Comparison of ENCODE assay signal across 34 cellular contexts in genomic region chr4:176358083-176358469, GRCh38. TPM values are rescaled to one million over a fixed set of nuclear protein-coding genes. Genes with fewer than 3 reads are reported as not detected.
A peak's percentile ranks its signal among the peaks of the same experiment; 100 is the strongest.
DNase-seq lines count a peak whose midpoint lies in the region; ATAC-seq, FAIRE-seq and TF ChIP-seq lines count a peak whose summit lies in the region.
"Had no signal": no experiment of that assay in that cellular context is flagged by ENCODE, and none has a peak within 500 bp of the region (broad histone marks: within the 10 kb centered on the region; RNA-seq: fewer than 3 reads in every experiment).

No MANE protein-coding gene starts in this region.

- TF ChIP-seq RAD21 in HepG2 (CRISPR knock-in tag; IDR thresholded peaks at IDR 0.05) (no peak), IMR-90 (IDR thresholded peaks at IDR 0.05; ENCODE audit: low read length) (no peak)

- H3K27me3 Mint-ChIP-seq in CD4-positive, alpha-beta memory T cell = no peaks in the 10 kb centered on the region
- H3K27me3 Mint-ChIP-seq: activated CD8-positive, alpha-beta memory T cell treated with anti-CD3 and anti-CD28 coated beads, Interleukin-2, amount 10 ng/mL, durations not matched to agents 7 days and 5 days had no signal

- H3K27ac ChIP-seq in HepG2 (ENCODE audit: extremely low read length, insufficient read depth, low read length) = no peak overlapping the region
- H3K27ac ChIP-seq in right lobe of liver = no peak overlapping the region
- H3K27ac ChIP-seq in IMR-90 (ENCODE audit: insufficient read depth, low read length) = no peak overlapping the region
- H3K27ac ChIP-seq in CD4-positive, alpha-beta memory T cell (ENCODE audit: low read depth, low read length) = no peak overlapping the region
- H3K27ac ChIP-seq: 22Rv1; ascending aorta; BLaER1 treated with 17β-estradiol and CSF1 and Interleukin-3, amounts not matched to agents 10 nM and 100 nM; gastroesophageal sphincter; left lung; pancreas; SK-N-MC; suprapubic skin; upper lobe of left lung had no signal

- no peak overlapping the region for H3K27ac Mint-ChIP-seq in CD4-positive, alpha-beta memory T cell
- H3K27ac Mint-ChIP-seq: activated CD8-positive, alpha-beta memory T cell treated with anti-CD3 and anti-CD28 coated beads, Interleukin-2, amount 10 ng/mL, durations not matched to agents 7 days and 5 days; T-helper 1 cell treated with Interleukin-12 subunit alpha and Interleukin-12 subunit beta and Interleukin-4 antibody, amounts not matched to agents 30 μg/mL and 1 μg/mL, for 36 hours had no signal

- H3K36me3 ChIP-seq in HepG2 (replicated peaks in 1 of 2; ENCODE audit: control insufficient read depth in 1 of 2, insufficient read depth in 2 of 2, low read length in 2 of 2) = no peaks in the 10 kb centered on the region
- H3K36me3 ChIP-seq in right lobe of liver = no peaks in the 10 kb centered on the region
- no peaks in the 10 kb centered on the region for H3K36me3 ChIP-seq in IMR-90 (ENCODE audit: control insufficient read depth, insufficient read depth, low read length)
- H3K36me3 ChIP-seq in CD4-positive, alpha-beta memory T cell (ENCODE audit: insufficient read depth, low read length) = no peaks in the 10 kb centered on the region
- H3K36me3 ChIP-seq: ascending aorta, gastroesophageal sphincter, left lung, pancreas, suprapubic skin, upper lobe of left lung had no signal

- no peak overlapping the region for H4K8ac ChIP-seq in IMR-90 (ENCODE audit: low read depth in 2 of 2, low read length in 2 of 2)

- TF ChIP-seq CTCF in HepG2 (CRISPR knock-in tag; IDR thresholded peaks at IDR 0.05) (no peak), right lobe of liver (IDR thresholded peaks at IDR 0.05) (no peak), IMR-90 (conservative IDR thresholded peaks at IDR 0.05; ENCODE audit: low read depth, low read length) (no peak)

- no peaks in the 10 kb centered on the region for H3K79me2 ChIP-seq in HepG2 (ENCODE audit: insufficient read depth, low read length)

- H3K4ac ChIP-seq in IMR-90 (ENCODE audit: low read depth, low read length) = no peak overlapping the region

- no peak for TF ChIP-seq EP300 in HepG2 (IDR thresholded peaks at IDR 0.05; ENCODE audit: low read depth in 2 of 2, low read length in 2 of 2)
- no peak for TF ChIP-seq EP300 in HepG2 (CRISPR knock-in tag; IDR thresholded peaks at IDR 0.05; ENCODE audit: borderline replicate concordance)

- CTCF ChIA-PET in HepG2 (lab: Yijun Ruan, JAX; ENCODE audit: low intra/inter-chr PET ratio, low total read pairs) = no interaction called here
- CTCF ChIA-PET in IMR-90 (lab: Yijun Ruan, JAX) = interaction anchor here (1.7 kb wide), 1 partner anchor 17 kb away, joined by 5 read pairs; no protein-coding TSS in a partner anchor
- CTCF ChIA-PET in CD4-positive, alpha-beta memory T cell (lab: Charles Lee; ENCODE audit: partially characterized antibody) = no interaction called here

- dilution Hi-C loops in IMR-90 (cut with HindIII; ENCODE audit: low sequenced_read_pairs, unreplicated experiment) = no loop called here

- H2BK15ac ChIP-seq in IMR-90 (ENCODE audit: low read depth, low read length) = no peak overlapping the region

- H3K4me1 ChIP-seq in HepG2 (ENCODE audit: insufficient read depth, low read length) = no peaks in the 10 kb centered on the region
- H3K4me1 ChIP-seq in right lobe of liver = no peaks in the 10 kb centered on the region
- peaks cover 8% of the 10 kb centered on the region for H3K4me1 ChIP-seq in IMR-90 (ENCODE audit: control insufficient read depth, insufficient read depth, low read length)
- H3K4me1 ChIP-seq in CD4-positive, alpha-beta memory T cell (ENCODE audit: insufficient read depth, low read length) = no peaks in the 10 kb centered on the region
- H3K4me1 ChIP-seq: gastroesophageal sphincter, left lung, pancreas, suprapubic skin, upper lobe of left lung had no signal

- H3K27me3 ChIP-seq in HepG2 (ENCODE audit: control insufficient read depth in 1 of 2, insufficient read depth in 2 of 2, low read length in 2 of 2) = no peaks in the 10 kb centered on the region
- H3K27me3 ChIP-seq in right lobe of liver = no peaks in the 10 kb centered on the region
- H3K27me3 ChIP-seq in IMR-90 (ENCODE audit: control insufficient read depth, insufficient read depth, low read length) = no peaks in the 10 kb centered on the region
- H3K27me3 ChIP-seq in CD4-positive, alpha-beta memory T cell (ENCODE audit: insufficient read depth, low read length) = no peaks in the 10 kb centered on the region
- H3K27me3 ChIP-seq: ascending aorta; BLaER1 treated with 17β-estradiol and CSF1 and Interleukin-3, amounts not matched to agents 10 nM and 100 nM; gastroesophageal sphincter; left lung; pancreas; suprapubic skin; upper lobe of left lung had no signal

- H4K91ac ChIP-seq in IMR-90 (ENCODE audit: insufficient read depth, low read depth, low read length) = no peak overlapping the region

- H3K9me3 ChIP-seq in HepG2 (ENCODE audit: low read length) (peaks cover 17% of the 10 kb centered on the region), right lobe of liver (no peaks in the 10 kb centered on the region), IMR-90 (ENCODE audit: control insufficient read depth, insufficient read depth, low read length) (peaks cover 2% of the 10 kb centered on the region; the same call in 1 of the 2 replicates)
- H3K9me3 ChIP-seq in CD4-positive, alpha-beta memory T cell (ENCODE audit: control insufficient read depth in 1 of 2, low read length in 2 of 2) = no peaks in the 10 kb centered on the region
- H3K9me3 ChIP-seq: ascending aorta, gastroesophageal sphincter, pancreas, suprapubic skin, upper lobe of left lung had no signal

- 37% methylated on average over 3 of the region's 3 CpGs for WGBS in HepG2 (ENCODE audit: low lambda C conversion rate)
- WGBS in right lobe of liver (ENCODE audit: insufficient coverage, low coverage, low lambda C conversion rate, missing lambda C conversion rate) = 97% methylated on average over 3 of the region's 3 CpGs
- no CpG with 5 or more reads among the region's 3 CpGs for WGBS in IMR-90 (ENCODE audit: extremely low coverage in 2 of 2, insufficient read length in 1 of 2), 2 experiments

- intact Hi-C loops in HepG2 (cut with micrococcal nuclease; ENCODE audit: unreplicated experiment) = no loop called here
- intact Hi-C loops in right lobe of liver (cut with DNase I) = no loop called here
- intact Hi-C loops in IMR-90 (cut with micrococcal nuclease) = no loop called here
- intact Hi-C loops in CD4-positive, alpha-beta memory T cell (cut with micrococcal nuclease) = no loop called here

- no peak for ATAC-seq in HepG2
- ATAC-seq in right lobe of liver = no peak
- peak; percentile 6 for ATAC-seq in HG02870 (IDR thresholded peaks at IDR 0.05; ENCODE audit: unreplicated experiment)
- no peak for ATAC-seq in IMR-90 (ENCODE audit: low read depth)
- ATAC-seq: gastroesophageal sphincter, left lung, pancreas had no signal

- H3K4me3 ChIP-seq in HepG2 (replicated peaks in 1 of 3; ENCODE audit: insufficient read depth in 1 of 3, low read depth in 2 of 3, low read length in 3 of 3) (no peak overlapping the region), right lobe of liver (no peak overlapping the region), IMR-90 (ENCODE audit: insufficient read depth, low read depth, low read length) (no peak overlapping the region)
- no peak overlapping the region for H3K4me3 ChIP-seq in CD4-positive, alpha-beta memory T cell (ENCODE audit: low read length in 2 of 2)
- H3K4me3 ChIP-seq: ascending aorta; BLaER1 treated with 17β-estradiol and CSF1 and Interleukin-3, amounts not matched to agents 10 nM and 100 nM; gastroesophageal sphincter; left lung; pancreas; SK-N-MC; smooth muscle cell; suprapubic skin; upper lobe of left lung had no signal

- no peak overlapping the region for H2BK120ac ChIP-seq in IMR-90 (ENCODE audit: low read depth, low read length)

- FAIRE-seq in HepG2 (lab: Jason Lieb, UNC) = no peak
- FAIRE-seq: endothelial cell of umbilical vein, G401.6, pancreas had no signal

- H3K4me1 Mint-ChIP-seq in CD4-positive, alpha-beta memory T cell = no peaks in the 10 kb centered on the region
- H3K4me1 Mint-ChIP-seq: neural crest cell had no signal

- H3K4me2 ChIP-seq in HepG2 (ENCODE audit: low read depth, low read length) (no peak overlapping the region), IMR-90 (ENCODE audit: low read depth, low read length) (no peak overlapping the region)
- H3K4me2 ChIP-seq: smooth muscle cell had no signal

- peaks cover 0 to 2% (median 0%) of the 10 kb centered on the region in 8 donors for H3K9me3 Mint-ChIP-seq in CD4-positive, alpha-beta memory T cell

- TF ChIP-seq POLR2A in HepG2 (IDR thresholded peaks at IDR 0.05; ENCODE audit: insufficient read depth in 1 of 2, low read depth in 2 of 2, low read length in 2 of 2) = no peak
- TF ChIP-seq POLR2A in right lobe of liver (IDR thresholded peaks at IDR 0.05) = no peak
- no peak for TF ChIP-seq POLR2A in IMR-90 (IDR thresholded peaks at IDR 0.05; ENCODE audit: low read depth, low read length)

- H3K9ac ChIP-seq in HepG2 (ENCODE audit: insufficient read depth, low read depth, low read length) = no peak overlapping the region
- no peak overlapping the region for H3K9ac ChIP-seq in IMR-90 (ENCODE audit: low read depth, low read length)
- H3K9ac ChIP-seq: BLaER1 treated with 17β-estradiol and CSF1 and Interleukin-3, amounts not matched to agents 10 nM and 100 nM had no signal

- H3K36me3 Mint-ChIP-seq in CD4-positive, alpha-beta memory T cell = peaks cover 0 to 4% of the 10 kb centered on the region in 2 donors

- H3K23ac ChIP-seq in IMR-90 (ENCODE audit: low read depth, low read length) = no peak overlapping the region

- no peaks in the 10 kb centered on the region for H4K20me1 ChIP-seq in HepG2 (ENCODE audit: insufficient read depth, low read length)
- H4K20me1 ChIP-seq in IMR-90 (ENCODE audit: insufficient read depth, low read length) = no peaks in the 10 kb centered on the region
- H4K20me1 ChIP-seq: BLaER1 treated with 17β-estradiol and CSF1 and Interleukin-3, amounts not matched to agents 10 nM and 100 nM had no signal

- no peaks in the 10 kb centered on the region for H3K79me1 ChIP-seq in IMR-90 (ENCODE audit: low read depth in 1 of 2, low read length in 2 of 2)

- POLR2A ChIA-PET in HepG2 (lab: Yijun Ruan, JAX) = no interaction called here
- POLR2A ChIA-PET in IMR-90 (lab: Charles Lee; ENCODE audit: unreplicated experiment) = no interaction called here
- POLR2A ChIA-PET in CD4-positive, alpha-beta memory T cell (lab: Charles Lee; ENCODE audit: partially characterized antibody) = no interaction called here

- in situ Hi-C loops in HepG2 (cut with HindIII; ENCODE audit: extremely low pct_ligation_motif_present, low pct_unique_long_range_greater_than_20kb) (no loop called here), IMR-90 (cut with MboI; ENCODE audit: low sequenced_read_pairs) (loop anchor here (25.0 kb wide), 2 partner anchors 1179 to 1604 kb away; no protein-coding TSS in a partner anchor)

- H4K5ac ChIP-seq in IMR-90 (ENCODE audit: low read depth, low read length) = no peak overlapping the region

- DNase-seq in HepG2 (ENCODE audit: low spot score) (no peak), right lobe of liver (no peak), IMR-90 (no peak), SIG-M5 (lab: John Stamatoyannopoulos, UW) (no peak), SKM-1 (lab: John Stamatoyannopoulos, UW; ENCODE audit: unreplicated experiment) (no peak)
- DNase-seq in CD4-positive, alpha-beta memory T cell = no peak
- DNase-seq in activated CD4-positive, alpha-beta T cell treated with anti-CD3 and anti-CD28 coated beads for 1 hour = no peak
- DNase-seq: activated CD4-positive, alpha-beta T cell treated with anti-CD3 and anti-CD28 coated beads, Interleukin-2, amount 50 U/mL, for 4 hours; activated CD4-positive, CD25-positive, alpha-beta regulatory T cell; activated CD8-positive, alpha-beta memory T cell treated with anti-CD3 and anti-CD28 coated beads, Interleukin-2, amount 10 ng/mL, durations not matched to agents 7 days and 5 days; activated gamma-delta T cell treated with Interleukin-2 at 50 U/mL for 16 hours; activated T-cell treated with anti-CD3 and anti-CD28 coated beads, Interleukin-2, amount 50 U/mL, for 48 hours; DMS79; hippocampal formation; left lung; mesendoderm; NCI-H1417 treated with DMSO at 0.1 percent for 48 hours; NCI-H2029 treated with DMSO at 0.1 percent for 48 hours; NCI-H524; pancreas; stimulated activated naive CD4-positive, alpha-beta T cell treated with Interleukin-2 at 50 U/mL for 16 hours; upper lobe of left lung had no signal

- H3K4me3 Mint-ChIP-seq in CD4-positive, alpha-beta memory T cell = no peak overlapping the region
- H3K4me3 Mint-ChIP-seq: activated CD8-positive, alpha-beta memory T cell treated with anti-CD3 and anti-CD28 coated beads, Interleukin-2, amount 10 ng/mL, durations not matched to agents 7 days and 5 days; neural crest cell; T-helper 1 cell treated with Interleukin-12 subunit alpha and Interleukin-12 subunit beta and Interleukin-4 antibody, amounts not matched to agents 30 μg/mL and 1 μg/mL, for 36 hours had no signal

- H3K9me1 ChIP-seq in IMR-90 (ENCODE audit: insufficient read depth, low read length) = no peaks in the 10 kb centered on the region; the same call in 1 of the 2 replicates

- H3K18ac ChIP-seq in IMR-90 (ENCODE audit: low read depth, low read length) = no peak overlapping the region

- no peak overlapping the region for H3K14ac ChIP-seq in IMR-90 (replicated peaks; ENCODE audit: low read depth, low read length)

- H2AFZ ChIP-seq in HepG2 (ENCODE audit: low read length) = no peak overlapping the region
- H2AFZ ChIP-seq in IMR-90 (replicated peaks; ENCODE audit: low read length, poor library complexity) = no peak overlapping the region

- H3K56ac ChIP-seq in IMR-90 (ENCODE audit: extremely low read depth, insufficient read depth, low read length) = no peak overlapping the region

- BruUV-seq in HepG2 (replicated peaks; lab: Mats Ljungman, UMichigan) (no TSS peak), IMR-90 (replicated peaks; lab: Mats Ljungman, UMichigan) (no TSS peak)

- no peak overlapping the region for H2BK5ac ChIP-seq in IMR-90 (ENCODE audit: low read depth, low read length, poor library complexity, severe bottlenecking)

- no peak overlapping the region for H2AK5ac ChIP-seq in IMR-90 (ENCODE audit: low read depth, low read length)

- no peak overlapping the region for H2AK9ac ChIP-seq in IMR-90 (replicated peaks; ENCODE audit: low read depth, low read length, poor library complexity)

- H2BK20ac ChIP-seq in IMR-90 (ENCODE audit: low read depth, low read length) = no peak overlapping the region

RNA-seq across cellular contexts. Expression of gene SPCS3, which starts 38.3 kb away (rescaled TPM):
- 47.2 and 57.0 TPM in 2 replicates for total RNA-seq in HepG2 (2016; rRNA removed; fragmentation: Illumina TruSeq; extraction: Trizol)
- total RNA-seq in HepG2 (2016; cell fraction: cytosol; rRNA removed; fragmentation: Illumina TruSeq; extraction: Trizol; ENCODE audit: low read depth) = 8.6 and 10.3 TPM in 2 replicates
- total RNA-seq in HepG2 (2016; cell fraction: insoluble cytoplasmic fraction; rRNA removed; fragmentation: Illumina TruSeq; extraction: Trizol) = 52.2 and 60.9 TPM in 2 replicates
- 15.1 and 18.8 TPM in 2 replicates for total RNA-seq in HepG2 (2016; cell fraction: membrane; rRNA removed; fragmentation: Illumina TruSeq; extraction: Trizol)
- total RNA-seq in HepG2 (2016; cell fraction: nucleus; rRNA removed; fragmentation: Illumina TruSeq; extraction: Trizol) = 84.2 and 90.4 TPM in 2 replicates
- 23.5 and 26.3 TPM in 2 replicates for polyA plus RNA-seq in HepG2 (2011; rRNA removed)
- polyA plus RNA-seq in HepG2 (2011; cell fraction: cytosol; rRNA removed) = 11.0 and 16.7 TPM in 2 replicates
- polyA plus RNA-seq in HepG2 (2011; cell fraction: nucleus; rRNA removed) = 23.0 and 25.6 TPM in 2 replicates
- 27.2 and 30.8 TPM in 2 replicates for polyA plus RNA-seq in HepG2 (2012)
- polyA plus RNA-seq in HepG2 (2016; cell fraction: cytosol; fragmentation: Illumina TruSeq; extraction: Trizol; ENCODE audit: low read depth) = 12.2 and 19.7 TPM in 2 replicates
- polyA plus RNA-seq in HepG2 (2016; cell fraction: insoluble cytoplasmic fraction; fragmentation: Illumina TruSeq; extraction: Trizol; ENCODE audit: low read depth) = 34.6 and 35.9 TPM in 2 replicates
- 9.4 and 10.0 TPM in 2 replicates for polyA plus RNA-seq in HepG2 (2016; cell fraction: membrane; fragmentation: Illumina TruSeq; extraction: Trizol; ENCODE audit: low read depth)
- polyA plus RNA-seq in HepG2 (2016; cell fraction: nucleus; fragmentation: Illumina TruSeq; extraction: Trizol; ENCODE audit: insufficient read depth, low read depth) = 80.2 and 84.3 TPM in 2 replicates
- polyA minus RNA-seq in HepG2 (2011; rRNA and poly(A)+ RNA removed; ENCODE audit: low replicate concordance) = 16.3 and 39.4 TPM in 2 replicates
- polyA minus RNA-seq in HepG2 (2011; cell fraction: cytosol; rRNA and poly(A)+ RNA removed) = 21.6 and 23.5 TPM in 2 replicates
- 68.1 and 82.7 TPM in 2 replicates for polyA minus RNA-seq in HepG2 (2011; cell fraction: nucleus; rRNA and poly(A)+ RNA removed)
- total RNA-seq in right lobe of liver = 10 to 100 TPM; 49.7 to 97.4 (median 69.1) TPM
- total RNA-seq in IMR-90 (2012; rRNA removed) = 77.4 and 131 TPM in 2 replicates
- polyA plus RNA-seq in IMR-90 (2012; rRNA removed) = 32.8 and 41.6 TPM in 2 replicates
- polyA plus RNA-seq in IMR-90 (2012; cell fraction: cytosol; rRNA removed) = 24.2 and 40.4 TPM in 2 replicates
- polyA plus RNA-seq in IMR-90 (2012; cell fraction: nucleus; rRNA removed; ENCODE audit: low replicate concordance) = 26.7 and 37.4 TPM in 2 replicates
- 100 to 1,000 TPM; 193 to 207 TPM for total RNA-seq in CD4-positive, alpha-beta memory T cell
- 10 to 100 TPM; 62.4 to 74.7 TPM for polyA plus RNA-seq in CD4-positive, alpha-beta memory T cell
